ENCODE assay signal across 1 cellular context in genomic region chr5:6158974-6159863, GRCh38.
TF ChIP-seq lines count a peak whose summit lies in the region.

No MANE protein-coding gene starts in this region.

TF ChIP-seq in GM23338, 12 proteins besides CTCF, POLR2A, EP300 and RAD21 (continued from another document):
- TF ChIP-seq ZNF462 (CRISPR knock-in tag; IDR thresholded peaks at IDR 0.05), result no peak
